13 cellular contexts compared by ENCODE assay signal in the genomic region with DNA sequence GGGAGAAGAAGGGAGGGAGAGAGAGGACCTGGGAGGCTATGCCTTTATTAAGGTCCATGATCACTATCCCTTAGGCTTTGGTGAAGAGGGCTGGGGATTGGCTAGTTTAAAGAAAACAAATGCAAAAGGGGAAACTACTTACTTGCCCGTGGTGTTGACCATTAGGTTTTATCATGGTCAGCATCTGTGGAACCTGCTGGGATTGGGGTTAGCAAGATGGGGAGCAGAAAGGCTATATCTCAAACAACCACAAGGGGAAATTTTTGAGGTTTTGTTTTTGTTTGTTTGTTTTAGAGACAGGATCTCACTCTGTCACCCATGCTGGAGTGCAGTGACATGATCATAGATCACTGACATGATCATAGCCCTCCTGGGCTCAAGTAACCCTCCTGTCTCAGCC. TPM values are rescaled to one million over a fixed set of nuclear protein-coding genes. Genes with fewer than 3 reads are reported as not detected.
DNase-seq lines count a peak whose midpoint lies in the region; ATAC-seq and TF ChIP-seq lines count a peak whose summit lies in the region.
"Had no signal": no experiment of that assay in that cellular context is flagged by ENCODE, and none has a peak within 500 bp of the region (broad histone marks: within the 10 kb centered on the region; RNA-seq: fewer than 3 reads in every experiment).

No MANE protein-coding gene starts in this region.

- no peaks in the 10 kb centered on the region for H3K9me3 ChIP-seq in suprapubic skin
- H3K9me3 ChIP-seq: BLaER1 had no signal

- DNase-seq in CD14-positive monocyte (ENCODE audit: low spot score), result no peak
- no peak for DNase-seq in epithelial cell of prostate (ENCODE audit: low read depth, low spot score)
- no peak for DNase-seq in HUDEP-2 (lab: John Stamatoyannopoulos, UW; ENCODE audit: unreplicated experiment in 76 of 76)
- no peak for DNase-seq in suprapubic skin (ENCODE audit: low spot score in 2 of 2)
- no peak for DNase-seq in H4 (ENCODE audit: low spot score)
- DNase-seq: activated CD4-positive, alpha-beta T cell treated with anti-CD3 and anti-CD28 coated beads for 1 hour; activated naive CD8-positive, alpha-beta T cell treated with anti-CD3 and anti-CD28 coated beads, Interleukin-2, amount 50 U/mL, for 24 hours; NK-92 treated with Interleukin-12 subunit alpha and Interleukin-12 subunit beta, amount 100 ng/mL, for 24 hours; stimulated activated CD4-positive, alpha-beta T cell treated with anti-CD3 and anti-CD28 coated beads, Interleukin-4, amount 100 ng/mL, for 4 hours had no signal

- no peaks in the 10 kb centered on the region for H3K36me3 Mint-ChIP-seq in CD14-positive monocyte

- no peak for TF ChIP-seq POLR2A in suprapubic skin (IDR thresholded peaks at IDR 0.05)

- H3K27ac Mint-ChIP-seq in CD14-positive monocyte, result no peak overlapping the region
- H3K27ac Mint-ChIP-seq: activated naive CD8-positive, alpha-beta T cell treated with anti-CD3 and anti-CD28 coated beads, Interleukin-2, amount 50 U/mL, for 24 hours had no signal

- peak overlapping the region in 1 of 2 donors; percentile 2 for H3K4me3 Mint-ChIP-seq in CD14-positive monocyte
- H3K4me3 Mint-ChIP-seq: activated naive CD8-positive, alpha-beta T cell treated with anti-CD3 and anti-CD28 coated beads, Interleukin-2, amount 50 U/mL, for 24 hours had no signal

- TF ChIP-seq CTCF in CD14-positive monocyte (IDR thresholded peaks at IDR 0.05), result peak; percentile 22
- TF ChIP-seq CTCF in suprapubic skin (IDR thresholded peaks at IDR 0.05), result no peak

- 77% methylated on average over 1 of the region's 1 CpG for WGBS in suprapubic skin

- intact Hi-C loops in CD14-positive monocyte (cut with micrococcal nuclease), result no loop called here

- no peaks in the 10 kb centered on the region for H3K27me3 ChIP-seq in suprapubic skin
- H3K27me3 ChIP-seq: BLaER1 had no signal

- ATAC-seq in GM19455 (IDR thresholded peaks at IDR 0.05; ENCODE audit: unreplicated experiment) (peak; percentile 81), HG03520 (IDR thresholded peaks at IDR 0.05; ENCODE audit: unreplicated experiment) (peak; percentile 82), HG03045 (IDR thresholded peaks at IDR 0.05; ENCODE audit: unreplicated experiment) (no peak)
- ATAC-seq: activated naive CD8-positive, alpha-beta T cell treated with anti-CD3 and anti-CD28 coated beads, Interleukin-2, amount 50 U/mL, for 24 hours had no signal

- peaks cover 5% of the 10 kb centered on the region for H3K4me1 ChIP-seq in suprapubic skin
- H3K4me1 ChIP-seq: BLaER1 had no signal

- peaks cover 8 to 26% (median 23%) of the 10 kb centered on the region in 3 donors for H3K27me3 Mint-ChIP-seq in CD14-positive monocyte (ENCODE audit: low read depth in 3 of 3)

- H3K9me3 Mint-ChIP-seq in CD14-positive monocyte, result peaks cover 0 to 2% (median 0%) of the 10 kb centered on the region in 7 donors
- H3K9me3 Mint-ChIP-seq: activated naive CD8-positive, alpha-beta T cell treated with anti-CD3 and anti-CD28 coated beads, Interleukin-2, amount 50 U/mL, for 24 hours had no signal

- peak overlapping the region; percentile 71 for H3K27ac ChIP-seq in epithelial cell of prostate
- H3K27ac ChIP-seq in suprapubic skin, result no peak overlapping the region
- H3K27ac ChIP-seq: BLaER1 had no signal

- TF ChIP-seq EP300 in suprapubic skin (IDR thresholded peaks at IDR 0.05), result no peak

- H3K36me3 ChIP-seq in suprapubic skin, result no peaks in the 10 kb centered on the region
- H3K36me3 ChIP-seq: BLaER1 had no signal

- peaks cover 4% of the 10 kb centered on the region for H3K4me1 Mint-ChIP-seq in CD14-positive monocyte

- H3K4me3 ChIP-seq in suprapubic skin, result no peak overlapping the region
- H3K4me3 ChIP-seq: BLaER1 had no signal

RNA-seq across cellular contexts. Expression of a gene that starts 9.0 kb away (rescaled TPM):
- 10 to 100 TPM; 21.6 to 24.7 TPM for polyA plus RNA-seq in CD14-positive monocyte
- total RNA-seq in suprapubic skin, result 100 to 1,000 TPM in 1 of 4 donors, 10 to 100 TPM in 3; 62.5 to 103 (median 77.1) TPM
- 106 and 108 TPM in 2 replicates for total RNA-seq in H4 (2014; rRNA removed; shearing (Covaris generic))
